Comparison of ENCODE assay signal across 12 cellular contexts in genomic region chr6:53862517-53863457, GRCh38.
DNase-seq lines count a peak whose midpoint lies in the region; ATAC-seq, FAIRE-seq and TF ChIP-seq lines count a peak whose summit lies in the region.
"Had no signal": no experiment of that assay in that cellular context is flagged by ENCODE, and none has a peak within 500 bp of the region (broad histone marks: within the 10 kb centered on the region; RNA-seq: fewer than 3 reads in every experiment).

No MANE protein-coding gene starts in this region.

- H3K4me3 ChIP-seq in left ventricle myocardium inferior = no peak overlapping the region
- no peak overlapping the region for H3K4me3 ChIP-seq in right atrium auricular region
- no peak overlapping the region for H3K4me3 ChIP-seq in mucosa of descending colon

- peak; percentile 29 for ATAC-seq in mucosa of descending colon
- no peak for ATAC-seq in HG02623 (IDR thresholded peaks at IDR 0.05; ENCODE audit: unreplicated experiment)
- ATAC-seq: naive thymus-derived CD8-positive, alpha-beta T cell had no signal

- H3K9me3 ChIP-seq in left ventricle myocardium inferior (replicated peaks) (no peaks in the 10 kb centered on the region), right atrium auricular region (no peaks in the 10 kb centered on the region), mucosa of descending colon (no peaks in the 10 kb centered on the region)

- H3K27ac ChIP-seq in left ventricle myocardium inferior (replicated peaks) (peak overlapping the region; percentile 22), right atrium auricular region (no peak overlapping the region)

- TF ChIP-seq CTCF in left ventricle myocardium inferior (IDR thresholded peaks at IDR 0.05; ENCODE audit: borderline replicate concordance) (no peak), right atrium auricular region (IDR thresholded peaks at IDR 0.05) (no peak), mucosa of descending colon (IDR thresholded peaks at IDR 0.05) (no peak)

- H3K36me3 Mint-ChIP-seq in activated T-helper 1 cell treated with anti-CD3 and anti-CD28 coated beads, Interleukin-12 subunit alpha, Interleukin-12 subunit beta, Interleukin-2, Interleukin-4 antibody, amounts not matched to agents 30 ng/mL and 10 ng/mL and 1 ng/mL, durations not matched to agents 14 hours and 24 hours and 36 hours (ENCODE audit: low read depth) = no peaks in the 10 kb centered on the region
- H3K36me3 Mint-ChIP-seq: naive thymus-derived CD8-positive, alpha-beta T cell had no signal

- DNase-seq in left ventricle myocardium inferior (no peak), right atrium auricular region (ENCODE audit: low spot score) (no peak), dermis blood vessel endothelial cell (peak; percentile 55), mucosa of descending colon (no peak), urothelium cell line (ENCODE audit: low spot score) (no peak), retina (no peak)
- DNase-seq in activated T-helper 1 cell treated with anti-CD3 and anti-CD28 coated beads, Interleukin-12 subunit alpha, Interleukin-12 subunit beta, Interleukin-2, Interleukin-4 antibody, amounts not matched to agents 30 ng/mL and 10 ng/mL and 1 ng/mL, durations not matched to agents 14 hours and 24 hours and 36 hours (ENCODE audit: low spot score) = no peak
- DNase-seq: activated T-cell treated with anti-CD3 and anti-CD28 coated beads, Interleukin-2, amount 50 U/mL, for 1 hour; erythroblast; naive thymus-derived CD8-positive, alpha-beta T cell; NCI-H2029 treated with DMSO at 0.1 percent for 48 hours had no signal

- peak; percentile 37 for FAIRE-seq in urothelium cell line (lab: Jason Lieb, UNC)

- intact Hi-C loops in left ventricle myocardium inferior (cut with micrococcal nuclease) (no loop called here), mucosa of descending colon (cut with DNase I, micrococcal nuclease) (no loop called here)
- intact Hi-C loops in activated T-helper 1 cell treated with anti-CD3 and anti-CD28 coated beads, Interleukin-12 subunit alpha, Interleukin-12 subunit beta, Interleukin-2, Interleukin-4 antibody, amounts not matched to agents 30 ng/mL and 10 ng/mL and 1 ng/mL, durations not matched to agents 14 hours and 24 hours and 36 hours (cut with micrococcal nuclease) = no loop called here

- H3K4me1 ChIP-seq in left ventricle myocardium inferior (peaks cover 29% of the 10 kb centered on the region), right atrium auricular region (peaks cover 0 to 16% of the 10 kb centered on the region in 2 donors), mucosa of descending colon (ENCODE audit: low read depth) (peaks cover 8% of the 10 kb centered on the region)

- H3K4me1 Mint-ChIP-seq in activated T-helper 1 cell treated with anti-CD3 and anti-CD28 coated beads, Interleukin-12 subunit alpha, Interleukin-12 subunit beta, Interleukin-2, Interleukin-4 antibody, amounts not matched to agents 30 ng/mL and 10 ng/mL and 1 ng/mL, durations not matched to agents 14 hours and 24 hours and 36 hours (ENCODE audit: low read depth) = no peaks in the 10 kb centered on the region

- no peaks in the 10 kb centered on the region for H3K27me3 ChIP-seq in left ventricle myocardium inferior (ENCODE audit: low read depth)
- H3K27me3 ChIP-seq in right atrium auricular region = no peaks in the 10 kb centered on the region

- H3K27ac Mint-ChIP-seq in activated T-helper 1 cell treated with anti-CD3 and anti-CD28 coated beads, Interleukin-12 subunit alpha, Interleukin-12 subunit beta, Interleukin-2, Interleukin-4 antibody, amounts not matched to agents 30 ng/mL and 10 ng/mL and 1 ng/mL, durations not matched to agents 14 hours and 24 hours and 36 hours = no peak overlapping the region

- H3K27me3 Mint-ChIP-seq in activated T-helper 1 cell treated with anti-CD3 and anti-CD28 coated beads, Interleukin-12 subunit alpha, Interleukin-12 subunit beta, Interleukin-2, Interleukin-4 antibody, amounts not matched to agents 30 ng/mL and 10 ng/mL and 1 ng/mL, durations not matched to agents 14 hours and 24 hours and 36 hours (ENCODE audit: insufficient read depth) = no peaks in the 10 kb centered on the region
- H3K27me3 Mint-ChIP-seq: naive thymus-derived CD8-positive, alpha-beta T cell had no signal

- H3K4me3 Mint-ChIP-seq in activated T-helper 1 cell treated with anti-CD3 and anti-CD28 coated beads, Interleukin-12 subunit alpha, Interleukin-12 subunit beta, Interleukin-2, Interleukin-4 antibody, amounts not matched to agents 30 ng/mL and 10 ng/mL and 1 ng/mL, durations not matched to agents 14 hours and 24 hours and 36 hours = no peak overlapping the region
- H3K4me3 Mint-ChIP-seq: naive thymus-derived CD8-positive, alpha-beta T cell had no signal

- H3K36me3 ChIP-seq in left ventricle myocardium inferior = no peaks in the 10 kb centered on the region
- H3K36me3 ChIP-seq in right atrium auricular region = no peaks in the 10 kb centered on the region
- H3K36me3 ChIP-seq in mucosa of descending colon (ENCODE audit: low read depth) = no peaks in the 10 kb centered on the region

- no peaks in the 10 kb centered on the region for H3K9me3 Mint-ChIP-seq in activated T-helper 1 cell treated with anti-CD3 and anti-CD28 coated beads, Interleukin-12 subunit alpha, Interleukin-12 subunit beta, Interleukin-2, Interleukin-4 antibody, amounts not matched to agents 30 ng/mL and 10 ng/mL and 1 ng/mL, durations not matched to agents 14 hours and 24 hours and 36 hours
- H3K9me3 Mint-ChIP-seq: naive thymus-derived CD8-positive, alpha-beta T cell had no signal
